1 cellular context compared by ENCODE assay signal in genomic region chr2:30422437-30422805, GRCh38.
TF ChIP-seq lines count a peak whose summit lies in the region.

No MANE protein-coding gene starts in this region.

TF ChIP-seq in GM23338, 12 proteins besides CTCF, POLR2A, EP300 and RAD21 (continued from another document):
- TF ChIP-seq ZNF462 (CRISPR knock-in tag; IDR thresholded peaks at IDR 0.05) (no peak), EZH2phosphoT487 (IDR thresholded peaks at IDR 0.05; ENCODE audit: unreplicated experiment) (no peak), POLR2AphosphoS5 (IDR thresholded peaks at IDR 0.05; ENCODE audit: low read depth) (no peak), ETS1 (IDR thresholded peaks at IDR 0.05) (no peak), ZNF331 (CRISPR knock-in tag; IDR thresholded peaks at IDR 0.05; ENCODE audit: low read depth) (no peak), EZH2 (IDR thresholded peaks at IDR 0.05; ENCODE audit: low read depth, unreplicated experiment) (no peak), CREB1 (CRISPR knock-in tag; IDR thresholded peaks at IDR 0.05; ENCODE audit: low read depth) (no peak), JUNB (IDR thresholded peaks at IDR 0.05; ENCODE audit: unreplicated experiment) (no peak), STAT1 (IDR thresholded peaks at IDR 0.05; ENCODE audit: unreplicated experiment) (no peak)
